ENCODE assay signal across 16 cellular contexts in the genomic region with DNA sequence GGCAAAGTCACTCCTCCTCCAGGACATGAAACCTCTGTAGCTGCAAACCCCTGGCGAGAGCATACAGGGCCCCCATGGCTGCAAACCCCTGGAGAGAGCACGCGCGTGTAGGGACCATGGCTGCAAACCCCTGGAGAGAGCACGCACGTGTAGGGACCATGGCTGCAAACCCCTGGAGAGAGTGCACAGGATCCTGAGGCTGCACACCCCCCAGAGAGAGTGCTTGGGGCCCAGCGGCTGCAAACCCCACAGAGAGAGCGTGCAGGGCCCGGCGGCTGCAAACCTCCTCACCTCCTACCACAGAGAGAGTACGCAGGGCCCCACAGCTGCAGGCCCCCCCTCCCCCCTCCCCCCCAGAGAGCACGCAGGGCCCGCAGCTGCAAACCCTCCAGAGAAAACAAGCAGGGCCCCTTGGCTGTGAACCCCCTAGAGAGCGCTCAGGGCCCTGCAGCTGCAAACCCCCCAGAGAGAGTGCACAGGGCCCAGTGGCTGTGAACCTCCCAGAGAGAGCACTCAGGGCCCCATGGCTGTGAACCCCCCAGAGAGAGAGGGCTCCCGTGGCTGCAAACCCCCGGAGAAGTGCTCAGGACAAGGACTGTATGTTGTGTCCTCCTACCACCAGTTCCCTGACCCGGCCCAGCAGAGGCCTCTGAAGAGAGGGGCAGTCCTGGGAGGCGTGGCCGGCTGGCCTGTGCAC. TPM values are rescaled to one million over a fixed set of nuclear protein-coding genes. Genes with fewer than 3 reads are reported as not detected.
DNase-seq lines count a peak whose midpoint lies in the region; ATAC-seq and TF ChIP-seq lines count a peak whose summit lies in the region.
"Had no signal": no experiment of that assay in that cellular context is flagged by ENCODE, and none has a peak within 500 bp of the region (broad histone marks: within the 10 kb centered on the region; RNA-seq: fewer than 3 reads in every experiment).

No MANE protein-coding gene starts in this region.

- no peak for TF ChIP-seq CTCF in GM13976 (IDR thresholded peaks at IDR 0.05; ENCODE audit: borderline replicate concordance, control extremely low read depth, extremely low read depth, insufficient read depth, missing control alignments)

- H3K9me3 ChIP-seq in naive thymus-derived CD4-positive, alpha-beta T cell (ENCODE audit: control insufficient read depth in 2 of 3, low read length in 3 of 3): no peaks in the 10 kb centered on the region
- H3K9me3 ChIP-seq: adrenal gland, heart left ventricle, lower lobe of right lung, tibial artery had no signal

- peaks cover 0 to 4% (median 0%) of the 10 kb centered on the region in 7 donors for H3K4me1 Mint-ChIP-seq in naive thymus-derived CD4-positive, alpha-beta T cell

- peak; percentile 60 for DNase-seq in GM13976 (ENCODE audit: low spot score)
- DNase-seq in NCI-H345 (lab: John Stamatoyannopoulos, UW): peak; percentile 78
- DNase-seq in naive thymus-derived CD4-positive, alpha-beta T cell: no peak
- DNase-seq in medulla oblongata (ENCODE audit: extremely low spot score): no peak
- no peak for DNase-seq in DMS53 treated with DMSO at 0.1 percent for 48 hours (lab: John Stamatoyannopoulos, UW; ENCODE audit: unreplicated experiment)
- no peak for DNase-seq in stimulated activated CD4-positive, alpha-beta T cell treated with anti-CD3 and anti-CD28 coated beads, Interleukin-2, amount 100 ng/mL, for 48 hours
- no peak for DNase-seq in cortex of kidney (lab: John Stamatoyannopoulos, UW)
- DNase-seq: adrenal gland; CD4-positive, alpha-beta T cell; effector memory CD8-positive, alpha-beta T cell; lower lobe of right lung; NCI-H1048 had no signal

- in situ Hi-C loops in GM13976 (cut with MboI; ENCODE audit: low sequenced_read_pairs, unreplicated experiment): no loop called here

- peaks cover 0 to 17% (median 3%) of the 10 kb centered on the region in 11 donors for H3K9me3 Mint-ChIP-seq in naive thymus-derived CD4-positive, alpha-beta T cell
- H3K9me3 Mint-ChIP-seq: CD4-positive, alpha-beta T cell; effector memory CD8-positive, alpha-beta T cell had no signal

- POLR2A ChIA-PET in naive thymus-derived CD4-positive, alpha-beta T cell (lab: Charles Lee): no interaction called here

- no peaks in the 10 kb centered on the region for H3K36me3 ChIP-seq in naive thymus-derived CD4-positive, alpha-beta T cell (ENCODE audit: control insufficient read depth in 2 of 3, insufficient read depth in 3 of 3, low read length in 3 of 3)
- H3K36me3 ChIP-seq: adrenal gland, lower lobe of right lung had no signal

- intact Hi-C loops in naive thymus-derived CD4-positive, alpha-beta T cell (cut with micrococcal nuclease): no loop called here

- H3K36me3 Mint-ChIP-seq in naive thymus-derived CD4-positive, alpha-beta T cell: peaks cover 2 to 18% (median 14%) of the 10 kb centered on the region in 5 donors

- H3K4me1 ChIP-seq in naive thymus-derived CD4-positive, alpha-beta T cell (ENCODE audit: control insufficient read depth in 2 of 2, insufficient read depth in 2 of 2, low read length in 2 of 2): no peaks in the 10 kb centered on the region
- H3K4me1 ChIP-seq: tibial artery had no signal

- H3K4me3 Mint-ChIP-seq in naive thymus-derived CD4-positive, alpha-beta T cell: no peak overlapping the region
- H3K4me3 Mint-ChIP-seq: CD4-positive, alpha-beta T cell; effector memory CD8-positive, alpha-beta T cell; T-helper 1 cell treated with Interleukin-12 subunit alpha and Interleukin-12 subunit beta and Interleukin-4 antibody, amounts not matched to agents 30 μg/mL and 1 μg/mL, for 36 hours had no signal

- CTCF ChIA-PET in naive thymus-derived CD4-positive, alpha-beta T cell (lab: Charles Lee): no interaction called here

- ATAC-seq in HG02642 (IDR thresholded peaks at IDR 0.05; ENCODE audit: poor library complexity, unreplicated experiment): peak; percentile 54
- ATAC-seq in naive thymus-derived CD4-positive, alpha-beta T cell: peak; percentile 9
- ATAC-seq: effector memory CD8-positive, alpha-beta T cell; lower lobe of right lung had no signal

- H3K27ac ChIP-seq in naive thymus-derived CD4-positive, alpha-beta T cell (ENCODE audit: low read depth, low read length): no peak overlapping the region
- H3K27ac ChIP-seq: adrenal gland, lower lobe of right lung, tibial artery had no signal

- no peak overlapping the region for H3K4me3 ChIP-seq in naive thymus-derived CD4-positive, alpha-beta T cell (ENCODE audit: low read length)
- H3K4me3 ChIP-seq: adrenal gland, heart left ventricle, lower lobe of right lung, tibial artery had no signal

- no peak overlapping the region for H3K27ac Mint-ChIP-seq in naive thymus-derived CD4-positive, alpha-beta T cell
- H3K27ac Mint-ChIP-seq: CD4-positive, alpha-beta T cell; effector memory CD8-positive, alpha-beta T cell; T-helper 1 cell treated with Interleukin-12 subunit alpha and Interleukin-12 subunit beta and Interleukin-4 antibody, amounts not matched to agents 30 μg/mL and 1 μg/mL, for 36 hours had no signal

- H3K27me3 Mint-ChIP-seq in naive thymus-derived CD4-positive, alpha-beta T cell: no peaks in the 10 kb centered on the region
- H3K27me3 Mint-ChIP-seq: CD4-positive, alpha-beta T cell; effector memory CD8-positive, alpha-beta T cell had no signal

- H3K27me3 ChIP-seq in naive thymus-derived CD4-positive, alpha-beta T cell (ENCODE audit: control insufficient read depth in 2 of 2, insufficient read depth in 2 of 2, low read length in 2 of 2): no peaks in the 10 kb centered on the region
- H3K27me3 ChIP-seq: adrenal gland, heart left ventricle, tibial artery had no signal

RNA-seq across cellular contexts. Expression of a gene that starts 7.3 kb away (rescaled TPM):
- total RNA-seq in naive thymus-derived CD4-positive, alpha-beta T cell: 1 to 10 TPM in 3 of 5 experiments, under 1 TPM in 2; 0.12 to 2.0 (median 1.5) TPM
- under 1 TPM in 1 of 2 donors, not detected in 1; 0.37 TPM for polyA plus RNA-seq in naive thymus-derived CD4-positive, alpha-beta T cell

RNA-seq across cellular contexts. Expression of a gene that starts 44.6 kb away (rescaled TPM):
- 10 to 100 TPM; 21.4 to 31.9 (median 23.4) TPM for total RNA-seq in naive thymus-derived CD4-positive, alpha-beta T cell
- polyA plus RNA-seq in naive thymus-derived CD4-positive, alpha-beta T cell: 10 to 100 TPM in 1 of 2 donors, 1 to 10 TPM in 1; 6.8 to 12.5 TPM

Comparison
In these comparisons a context has a peak if more than half of its experiments do, and no peak if none do; other contexts are left out.
1. DNase-seq: peak in GM13976 (single experiment) and NCI-H345 (single experiment); none in naive thymus-derived CD4-positive, alpha-beta T cell (0 of 9), medulla oblongata (single experiment), DMS53 treated with DMSO at 0.1 percent for 48 hours (single experiment), stimulated activated CD4-positive, alpha-beta T cell treated with anti-CD3 and anti-CD28 coated beads, Interleukin-2, amount 100 ng/mL, for 48 hours (0 of 2) and cortex of kidney (single experiment).